In the genomic region with DNA sequence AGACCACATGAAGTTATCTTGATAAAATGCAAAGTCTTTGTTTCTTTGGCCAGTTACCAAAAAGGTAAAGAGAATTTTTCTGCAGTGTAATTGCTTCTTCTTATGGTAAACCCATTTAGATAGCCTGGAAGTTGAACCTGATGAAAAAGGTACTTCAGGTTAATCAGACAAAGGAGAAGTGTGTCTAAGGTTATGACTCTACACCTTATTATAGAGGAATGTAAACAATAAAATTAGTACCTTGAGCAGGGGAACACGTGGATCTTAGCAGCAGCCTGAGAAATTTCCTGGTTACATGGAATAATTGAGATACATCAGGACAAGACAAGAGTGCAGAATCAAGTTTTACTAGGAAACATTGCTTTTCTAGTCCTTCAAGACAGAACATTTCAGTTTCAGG, we compare ENCODE assay signal across 24 cellular contexts.
A peak's percentile ranks its signal among the peaks of the same experiment; 100 is the strongest.
DNase-seq lines count a peak whose midpoint lies in the region; ATAC-seq, FAIRE-seq and TF ChIP-seq lines count a peak whose summit lies in the region.
"Had no signal": no experiment of that assay in that cellular context is flagged by ENCODE, and none has a peak within 500 bp of the region (broad histone marks: within the 10 kb centered on the region; RNA-seq: fewer than 3 reads in every experiment).

No MANE protein-coding gene starts in this region.

- H3K27ac ChIP-seq in K562 (ENCODE audit: extremely low read depth, low read depth, low read length) = no peak overlapping the region
- H3K27ac ChIP-seq: A549; BLaER1 treated with 17β-estradiol and CSF1 and Interleukin-3, amounts not matched to agents 10 nM and 100 nM had no signal

- no peaks in the 10 kb centered on the region for H4K20me1 ChIP-seq in K562 (replicated peaks; ENCODE audit: control insufficient read depth, insufficient read depth, low read length)

- TF ChIP-seq CTCF in K562 (IDR thresholded peaks at IDR 0.05 in 2 of 3, conservative IDR thresholded peaks at IDR 0.05 in 1 of 3; ENCODE audit: insufficient read depth in 2 of 3, low read depth in 1 of 3, low read length in 3 of 3) = no peak

- H3K9me1 ChIP-seq in K562 (ENCODE audit: control insufficient read depth, insufficient read depth, low read length) = no peaks in the 10 kb centered on the region

- no peak overlapping the region for H3K9ac ChIP-seq in K562 (ENCODE audit: insufficient read depth in 1 of 2, low read depth in 2 of 2, low read length in 2 of 2)
- H3K9ac ChIP-seq: BLaER1 treated with 17β-estradiol and CSF1 and Interleukin-3, amounts not matched to agents 10 nM and 100 nM had no signal

- peak; percentile 6 for FAIRE-seq in K562 (lab: Jason Lieb, UNC)
- FAIRE-seq: A549, G401.6, GM12892, H54 had no signal

- ATAC-seq in K562 = no peak
- peak; percentile 91 for ATAC-seq in left colon
- no peak for ATAC-seq in effector memory CD8-positive, alpha-beta T cell (replicated peaks)
- ATAC-seq: A549 had no signal

- 67% methylated on average over 1 of the region's 1 CpG for WGBS in K562 (ENCODE audit: insufficient coverage, low coverage, missing lambda C conversion rate)

- H3K4me1 ChIP-seq in K562 (replicated peaks in 1 of 2; ENCODE audit: control insufficient read depth in 2 of 2, insufficient read depth in 2 of 2, low read length in 2 of 2) = no peaks in the 10 kb centered on the region
- H3K4me1 ChIP-seq: A549; BE2C; BLaER1 treated with 17β-estradiol and CSF1 and Interleukin-3, amounts not matched to agents 10 nM and 100 nM had no signal

- DNase-seq in HT-29 (ENCODE audit: low spot score) (peak; percentile 25), K562 (ENCODE audit: extremely low read depth in 1 of 4, low spot score in 3 of 4) (no peak), left colon (no peak), EL (no peak), NCI-H526 treated with DMSO at 0.1 percent for 48 hours (lab: John Stamatoyannopoulos, UW) (no peak), NCI-H187 treated with DMSO at 0.1 percent for 48 hours (lab: John Stamatoyannopoulos, UW) (no peak)
- DNase-seq in effector memory CD8-positive, alpha-beta T cell = no peak
- DNase-seq: 8988T; ACHN; AML-193; BE2C; CD4-positive, alpha-beta T cell; CD8-positive, alpha-beta memory T cell; DMS 273 treated with DMSO at 0.1 percent for 48 hours; DMS79; GOT3; HFFc6 had no signal

- peaks cover under 1% of the 10 kb centered on the region for H3K36me3 Mint-ChIP-seq in effector memory CD8-positive, alpha-beta T cell (ENCODE audit: insufficient read depth)

- H3K4me2 ChIP-seq in K562 (ENCODE audit: insufficient read depth, low read length) = no peak overlapping the region
- H3K4me2 ChIP-seq: A549; BLaER1 treated with 17β-estradiol and CSF1 and Interleukin-3, amounts not matched to agents 10 nM and 100 nM had no signal

- no peak for TF ChIP-seq EP300 in K562 (IDR thresholded peaks at IDR 0.05; ENCODE audit: low read length)

- peaks cover 6 to 7% of the 10 kb centered on the region in 2 donors for H3K9me3 Mint-ChIP-seq in effector memory CD8-positive, alpha-beta T cell

- POLR2A ChIA-PET in K562 (lab: Yijun Ruan, JAX) = no interaction called here

- CTCF ChIA-PET in K562 (lab: Yijun Ruan, JAX; ENCODE audit: low intra/inter-chr PET ratio) = no interaction called here

- no peak overlapping the region for H3K4me3 ChIP-seq in K562
- H3K4me3 ChIP-seq: A549; BLaER1 treated with 17β-estradiol and CSF1 and Interleukin-3, amounts not matched to agents 10 nM and 100 nM; HAP-1 had no signal

- intact Hi-C loops in K562 (cut with micrococcal nuclease) (no loop called here), left colon (cut with DNase I, micrococcal nuclease) (no loop called here)

- no peak overlapping the region for H2AFZ ChIP-seq in K562 (ENCODE audit: low read depth, low read length)

- in situ Hi-C loops in K562 (cut with MboI) = no loop called here

- H3K4me3 Mint-ChIP-seq in effector memory CD8-positive, alpha-beta T cell = no peak overlapping the region
- H3K4me3 Mint-ChIP-seq: CD14-positive monocyte; CD4-positive, alpha-beta T cell; CD8-positive, alpha-beta memory T cell; HFFc6 had no signal

- no peaks in the 10 kb centered on the region for H3K27me3 ChIP-seq in K562 (ENCODE audit: control insufficient read depth in 2 of 2, insufficient read depth in 2 of 2, low read length in 2 of 2)
- H3K27me3 ChIP-seq: BE2C; BLaER1 treated with 17β-estradiol and CSF1 and Interleukin-3, amounts not matched to agents 10 nM and 100 nM had no signal

- no peaks in the 10 kb centered on the region for H3K9me3 ChIP-seq in K562 (replicated peaks; ENCODE audit: control insufficient read depth, insufficient read depth, low read depth, low read length)
- H3K9me3 ChIP-seq: A549, BE2C had no signal

- H3K4me1 Mint-ChIP-seq in effector memory CD8-positive, alpha-beta T cell (ENCODE audit: low read depth in 2 of 2) = peaks cover 5 to 6% of the 10 kb centered on the region in 2 donors
- H3K4me1 Mint-ChIP-seq: CD14-positive monocyte had no signal

- H3K27me3 Mint-ChIP-seq in effector memory CD8-positive, alpha-beta T cell = no peaks in the 10 kb centered on the region
- H3K27me3 Mint-ChIP-seq: CD4-positive, alpha-beta T cell; CD8-positive, alpha-beta memory T cell had no signal

- no peak for TF ChIP-seq POLR2A in K562 (conservative IDR thresholded peaks at IDR 0.05)

- BruUV-seq in K562 (replicated peaks; lab: Mats Ljungman, UMichigan) = no TSS peak

- H3K79me2 ChIP-seq in K562 (ENCODE audit: control insufficient read depth, insufficient read depth, low read length) = no peaks in the 10 kb centered on the region

- H3K27ac Mint-ChIP-seq in effector memory CD8-positive, alpha-beta T cell = no peak overlapping the region
- H3K27ac Mint-ChIP-seq: CD14-positive monocyte; CD4-positive, alpha-beta T cell; CD8-positive, alpha-beta memory T cell; HFFc6 had no signal

- no peak for TF ChIP-seq RAD21 in K562 (CRISPR knock-in tag; conservative IDR thresholded peaks at IDR 0.05 in 1 of 2, IDR thresholded peaks at IDR 0.05 in 1 of 2)

- no peaks in the 10 kb centered on the region for H3K36me3 ChIP-seq in K562 (ENCODE audit: control insufficient read depth, insufficient read depth, low read length)
- H3K36me3 ChIP-seq: HAP-1 had no signal

TF ChIP-seq in K562, 482 proteins besides CTCF, POLR2A, EP300 and RAD21:
- no peak for TF ChIP-seq BCOR (IDR thresholded peaks at IDR 0.05)
